ENCODE assay signal across 1 cellular context in genomic region chr19:12294308-12295158, GRCh38.
TF ChIP-seq lines count a peak whose summit lies in the region.

TSS of gene ZNF44 (minus strand) at chr19:12294883. CDS start at chr19:12294694, 189 bp downstream.

TF ChIP-seq in K562, 482 proteins besides CTCF, POLR2A, EP300 and RAD21 (continued from another document and continues in another):
- TF ChIP-seq CREM (IDR thresholded peaks at IDR 0.05; ENCODE audit: low read depth) = peak; percentile 85
- peak; percentile 53 for TF ChIP-seq TBP (optimal IDR thresholded peaks at IDR 0.05; ENCODE audit: low read depth, low read length)
- no peak for TF ChIP-seq CREB3L1 (IDR thresholded peaks at IDR 0.05; ENCODE audit: borderline replicate concordance, low read depth)
- no peak for TF ChIP-seq MTA1 (IDR thresholded peaks at IDR 0.05; ENCODE audit: borderline replicate concordance)
- no peak for TF ChIP-seq SRSF7 (optimal IDR thresholded peaks at IDR 0.05; ENCODE audit: low read depth, low read length)
- no peak for TF ChIP-seq ZBTB8A (IDR thresholded peaks at IDR 0.05; ENCODE audit: partially characterized antibody)
- no peak for TF ChIP-seq PHB (CRISPR knock-in tag; IDR thresholded peaks at IDR 0.05)
- TF ChIP-seq IRF1 (CRISPR knock-in tag; IDR thresholded peaks at IDR 0.05; ENCODE audit: borderline replicate concordance) = no peak
- no peak for TF ChIP-seq RNF219 (CRISPR knock-in tag; IDR thresholded peaks at IDR 0.05)
- no peak for TF ChIP-seq NR1H2 (CRISPR knock-in tag; IDR thresholded peaks at IDR 0.05)
- peak; percentile 47; the same call in 1 of the 2 replicates for TF ChIP-seq ELF1 (tag; IDR thresholded peaks at IDR 0.05)
- TF ChIP-seq TRIM28 (IDR thresholded peaks at IDR 0.05) = no peak
- TF ChIP-seq RREB1 (CRISPR knock-in tag; IDR thresholded peaks at IDR 0.05) = 0 out of 2 replicates have a peak, but pooled peaks have one; percentile 28
- TF ChIP-seq MGA (IDR thresholded peaks at IDR 0.05) = no peak
- no peak for TF ChIP-seq GTF2B (IDR thresholded peaks at IDR 0.05; ENCODE audit: extremely low read depth, insufficient read length)
- peak; percentile 36 for TF ChIP-seq TAF1 (IDR thresholded peaks at IDR 0.05; ENCODE audit: control insufficient read depth, extremely low read depth, insufficient read depth, low read length, severe bottlenecking)
- no peak for TF ChIP-seq SAFB2 (IDR thresholded peaks at IDR 0.05; ENCODE audit: borderline replicate concordance, low read depth, low read length, severe bottlenecking)
- TF ChIP-seq SMAD4 (CRISPR knock-in tag; conservative IDR thresholded peaks at IDR 0.05) = no peak
- TF ChIP-seq SOX6 (IDR thresholded peaks at IDR 0.05) = 0 out of 2 replicates have a peak, but pooled peaks have one; percentile 34
- no peak for TF ChIP-seq GTF2F1 (IDR thresholded peaks at IDR 0.05; ENCODE audit: low read depth, low read length)
- no peak for TF ChIP-seq EHMT2 (IDR thresholded peaks at IDR 0.05)
- TF ChIP-seq NR3C1 (CRISPR knock-in tag; IDR thresholded peaks at IDR 0.05) = no peak
- TF ChIP-seq PRDM10 (IDR thresholded peaks at IDR 0.05; ENCODE audit: partially characterized antibody) = peak; percentile 38
- peak; percentile 33; the same call in 1 of the 2 replicates for TF ChIP-seq SIN3B (IDR thresholded peaks at IDR 0.05; ENCODE audit: low read depth)
- no peak for TF ChIP-seq BRD9 (IDR thresholded peaks at IDR 0.05; ENCODE audit: low read depth, partially characterized antibody)
- no peak for TF ChIP-seq TCF7L2 (IDR thresholded peaks at IDR 0.05; ENCODE audit: low read depth, low read length)
- no peak for TF ChIP-seq ZC3H8 (IDR thresholded peaks at IDR 0.05)
- no peak for TF ChIP-seq TCF3 (CRISPR knock-in tag; IDR thresholded peaks at IDR 0.05)
